In the genomic region with DNA sequence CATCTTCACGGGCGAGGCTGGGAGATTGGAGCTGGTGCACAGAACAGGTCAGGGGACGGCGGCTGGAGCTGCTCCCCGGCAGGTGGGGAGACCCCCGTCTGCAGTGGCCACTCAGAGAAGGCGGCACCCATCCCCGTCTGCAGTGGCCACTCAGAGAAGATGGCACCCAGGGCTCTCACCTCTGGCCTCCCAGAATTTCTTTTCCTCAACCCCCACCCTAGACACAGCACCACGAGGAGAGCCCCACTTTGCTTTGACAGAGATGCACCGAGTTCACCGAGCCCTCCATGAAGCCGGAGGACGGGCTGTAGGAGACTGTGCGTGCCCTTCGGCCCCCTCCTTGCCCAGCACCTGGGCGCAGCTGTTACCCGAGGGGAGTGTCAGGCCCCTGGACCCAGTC, we compare ENCODE assay signal across 25 cellular contexts.
"Had no signal": no experiment of that assay in that cellular context is flagged by ENCODE, and none has a peak within 500 bp of the region (broad histone marks: within the 10 kb centered on the region; RNA-seq: fewer than 3 reads in every experiment).

No MANE protein-coding gene starts in this region.

- H3K27me3 Mint-ChIP-seq: dendritic cell treated with granulocyte-macrophage colony-stimulating factor and Interleukin-4, amounts not matched to agents 40 ng/mL and 50 ng/mL, for 4 days; effector memory CD8-positive, alpha-beta T cell; memory B cell; natural killer cell treated with Interleukin-12 subunit alpha and Interleukin-12 subunit beta and Interleukin-15 and Interleukin-18, amount 100 ng/mL, for 72 hours; stimulated activated memory B cell treated with anti-CD40 and anti-IgM and Interleukin-4, amounts not matched to agents 10 μg/mL and 1 μg/mL and 100 μg/mL, for 72 hours; stimulated activated naive CD8-positive, alpha-beta T cell treated with anti-CD3 and anti-CD28 coated beads, Interleukin-15, Interleukin-2, amounts not matched to agents 100 ng/mL and 50 ng/mL, for 24 hours had no signal

- H2AFZ ChIP-seq: neural progenitor cell, parathyroid adenoma had no signal

- H3K36me3 Mint-ChIP-seq: memory B cell; natural killer cell treated with Interleukin-12 subunit alpha and Interleukin-12 subunit beta and Interleukin-15 and Interleukin-18, amount 100 ng/mL, for 72 hours; neural progenitor cell; stimulated activated memory B cell treated with anti-CD40 and anti-IgM and Interleukin-4, amounts not matched to agents 10 μg/mL and 1 μg/mL and 100 μg/mL, for 72 hours had no signal

- H3K4me3 ChIP-seq: esophagus muscularis mucosa, gastrocnemius medialis, heart right ventricle, left lung, lower lobe of right lung, neural progenitor cell, psoas muscle, thoracic aorta, transverse colon had no signal

- FAIRE-seq: colon, keratinocyte, small intestine had no signal

- H3K36me3 ChIP-seq: esophagus muscularis mucosa, gastrocnemius medialis, heart right ventricle, left lung, lower lobe of right lung, neural progenitor cell, thoracic aorta, transverse colon had no signal

- H3K4me2 ChIP-seq: neural progenitor cell had no signal

- H3K27ac Mint-ChIP-seq: dendritic cell treated with granulocyte-macrophage colony-stimulating factor and Interleukin-4, amounts not matched to agents 40 ng/mL and 50 ng/mL, for 4 days; effector memory CD8-positive, alpha-beta T cell; memory B cell; natural killer cell treated with Interleukin-12 subunit alpha and Interleukin-12 subunit beta and Interleukin-15 and Interleukin-18, amount 100 ng/mL, for 72 hours; neural progenitor cell; stimulated activated memory B cell treated with anti-CD40 and anti-IgM and Interleukin-4, amounts not matched to agents 10 μg/mL and 1 μg/mL and 100 μg/mL, for 72 hours; stimulated activated naive CD8-positive, alpha-beta T cell treated with anti-CD3 and anti-CD28 coated beads, Interleukin-15, Interleukin-2, amounts not matched to agents 100 ng/mL and 50 ng/mL, for 24 hours had no signal

- H3K4me3 Mint-ChIP-seq: dendritic cell treated with granulocyte-macrophage colony-stimulating factor and Interleukin-4, amounts not matched to agents 40 ng/mL and 50 ng/mL, for 4 days; effector memory CD8-positive, alpha-beta T cell; memory B cell; natural killer cell treated with Interleukin-12 subunit alpha and Interleukin-12 subunit beta and Interleukin-15 and Interleukin-18, amount 100 ng/mL, for 72 hours; neural progenitor cell; stimulated activated memory B cell treated with anti-CD40 and anti-IgM and Interleukin-4, amounts not matched to agents 10 μg/mL and 1 μg/mL and 100 μg/mL, for 72 hours; stimulated activated naive CD8-positive, alpha-beta T cell treated with anti-CD3 and anti-CD28 coated beads, Interleukin-15, Interleukin-2, amounts not matched to agents 100 ng/mL and 50 ng/mL, for 24 hours had no signal

- DNase-seq: effector memory CD8-positive, alpha-beta T cell; gastrocnemius medialis; heart right ventricle; lower lobe of right lung; midbrain; occipital lobe; psoas muscle; retina; small intestine; stimulated activated CD4-positive, alpha-beta T cell treated with anti-CD3 and anti-CD28 coated beads, Interleukin-4, amount 100 ng/mL, for 1 hour; stimulated activated CD8-positive, alpha-beta memory T cell treated with anti-CD3 and anti-CD28 coated beads, Interleukin-4, amount 100 ng/mL, for 48 hours; transverse colon had no signal

- ATAC-seq: effector memory CD8-positive, alpha-beta T cell; gastrocnemius medialis; heart right ventricle; left lung; lower lobe of right lung; natural killer cell treated with Interleukin-12 subunit alpha and Interleukin-12 subunit beta and Interleukin-15 and Interleukin-18, amount 100 ng/mL, for 72 hours; psoas muscle; stimulated activated memory B cell treated with anti-CD40 and anti-IgM and Interleukin-4, amounts not matched to agents 10 μg/mL and 1 μg/mL and 100 μg/mL, for 72 hours had no signal

- H3K27me3 ChIP-seq: gastrocnemius medialis, neural progenitor cell, transverse colon had no signal

- H3K4me1 ChIP-seq: esophagus muscularis mucosa, gastrocnemius medialis, heart right ventricle, left lung, lower lobe of right lung, neural progenitor cell, parathyroid adenoma, psoas muscle, transverse colon had no signal

- H3K79me2 ChIP-seq: parathyroid adenoma had no signal

- H3K4me1 Mint-ChIP-seq: memory B cell; stimulated activated memory B cell treated with anti-CD40 and anti-IgM and Interleukin-4, amounts not matched to agents 10 μg/mL and 1 μg/mL and 100 μg/mL, for 72 hours had no signal

- H3K9me3 ChIP-seq: esophagus muscularis mucosa, gastrocnemius medialis, heart right ventricle, left lung, lower lobe of right lung, psoas muscle, thoracic aorta, transverse colon had no signal

- H3K9me3 Mint-ChIP-seq: dendritic cell treated with granulocyte-macrophage colony-stimulating factor and Interleukin-4, amounts not matched to agents 40 ng/mL and 50 ng/mL, for 4 days; effector memory CD8-positive, alpha-beta T cell; memory B cell; natural killer cell treated with Interleukin-12 subunit alpha and Interleukin-12 subunit beta and Interleukin-15 and Interleukin-18, amount 100 ng/mL, for 72 hours; stimulated activated memory B cell treated with anti-CD40 and anti-IgM and Interleukin-4, amounts not matched to agents 10 μg/mL and 1 μg/mL and 100 μg/mL, for 72 hours; stimulated activated naive CD8-positive, alpha-beta T cell treated with anti-CD3 and anti-CD28 coated beads, Interleukin-15, Interleukin-2, amounts not matched to agents 100 ng/mL and 50 ng/mL, for 24 hours had no signal

- H3K27ac ChIP-seq: epithelial cell of prostate, esophagus muscularis mucosa, gastrocnemius medialis, heart right ventricle, left lung, lower lobe of right lung, neural progenitor cell, parathyroid adenoma, psoas muscle, thoracic aorta had no signal
